1 cellular context compared by ENCODE assay signal in genomic region chr2:241225545-241225944, GRCh38.
TF ChIP-seq lines count a peak whose summit lies in the region.

No MANE protein-coding gene starts in this region.

TF ChIP-seq in HepG2, 621 proteins besides CTCF, POLR2A, EP300 and RAD21 (continued from another document):
- TF ChIP-seq HNRNPL (IDR thresholded peaks at IDR 0.05; ENCODE audit: low read depth, low read length), result no peak
- TF ChIP-seq POLR2AphosphoS5 (IDR thresholded peaks at IDR 0.05; ENCODE audit: low read depth, low read length), result 0 out of 2 replicates have a peak, but pooled peaks have one; percentile 8
- no peak for TF ChIP-seq SMARCC2 (IDR thresholded peaks at IDR 0.05)
- peak; percentile 63; the same call in 1 of the 2 replicates for TF ChIP-seq ZBTB38 (CRISPR knock-in tag; IDR thresholded peaks at IDR 0.05)
- TF ChIP-seq NR2F2 (IDR thresholded peaks at IDR 0.05; ENCODE audit: borderline replicate concordance, low read depth), result 0 out of 2 replicates have a peak, but pooled peaks have one; percentile 6
- 0 out of 2 replicates have a peak, but pooled peaks have one; percentile 29 for TF ChIP-seq POLR2AphosphoS2 (IDR thresholded peaks at IDR 0.05; ENCODE audit: low read depth, low read length)
- TF ChIP-seq, protein P1, sequence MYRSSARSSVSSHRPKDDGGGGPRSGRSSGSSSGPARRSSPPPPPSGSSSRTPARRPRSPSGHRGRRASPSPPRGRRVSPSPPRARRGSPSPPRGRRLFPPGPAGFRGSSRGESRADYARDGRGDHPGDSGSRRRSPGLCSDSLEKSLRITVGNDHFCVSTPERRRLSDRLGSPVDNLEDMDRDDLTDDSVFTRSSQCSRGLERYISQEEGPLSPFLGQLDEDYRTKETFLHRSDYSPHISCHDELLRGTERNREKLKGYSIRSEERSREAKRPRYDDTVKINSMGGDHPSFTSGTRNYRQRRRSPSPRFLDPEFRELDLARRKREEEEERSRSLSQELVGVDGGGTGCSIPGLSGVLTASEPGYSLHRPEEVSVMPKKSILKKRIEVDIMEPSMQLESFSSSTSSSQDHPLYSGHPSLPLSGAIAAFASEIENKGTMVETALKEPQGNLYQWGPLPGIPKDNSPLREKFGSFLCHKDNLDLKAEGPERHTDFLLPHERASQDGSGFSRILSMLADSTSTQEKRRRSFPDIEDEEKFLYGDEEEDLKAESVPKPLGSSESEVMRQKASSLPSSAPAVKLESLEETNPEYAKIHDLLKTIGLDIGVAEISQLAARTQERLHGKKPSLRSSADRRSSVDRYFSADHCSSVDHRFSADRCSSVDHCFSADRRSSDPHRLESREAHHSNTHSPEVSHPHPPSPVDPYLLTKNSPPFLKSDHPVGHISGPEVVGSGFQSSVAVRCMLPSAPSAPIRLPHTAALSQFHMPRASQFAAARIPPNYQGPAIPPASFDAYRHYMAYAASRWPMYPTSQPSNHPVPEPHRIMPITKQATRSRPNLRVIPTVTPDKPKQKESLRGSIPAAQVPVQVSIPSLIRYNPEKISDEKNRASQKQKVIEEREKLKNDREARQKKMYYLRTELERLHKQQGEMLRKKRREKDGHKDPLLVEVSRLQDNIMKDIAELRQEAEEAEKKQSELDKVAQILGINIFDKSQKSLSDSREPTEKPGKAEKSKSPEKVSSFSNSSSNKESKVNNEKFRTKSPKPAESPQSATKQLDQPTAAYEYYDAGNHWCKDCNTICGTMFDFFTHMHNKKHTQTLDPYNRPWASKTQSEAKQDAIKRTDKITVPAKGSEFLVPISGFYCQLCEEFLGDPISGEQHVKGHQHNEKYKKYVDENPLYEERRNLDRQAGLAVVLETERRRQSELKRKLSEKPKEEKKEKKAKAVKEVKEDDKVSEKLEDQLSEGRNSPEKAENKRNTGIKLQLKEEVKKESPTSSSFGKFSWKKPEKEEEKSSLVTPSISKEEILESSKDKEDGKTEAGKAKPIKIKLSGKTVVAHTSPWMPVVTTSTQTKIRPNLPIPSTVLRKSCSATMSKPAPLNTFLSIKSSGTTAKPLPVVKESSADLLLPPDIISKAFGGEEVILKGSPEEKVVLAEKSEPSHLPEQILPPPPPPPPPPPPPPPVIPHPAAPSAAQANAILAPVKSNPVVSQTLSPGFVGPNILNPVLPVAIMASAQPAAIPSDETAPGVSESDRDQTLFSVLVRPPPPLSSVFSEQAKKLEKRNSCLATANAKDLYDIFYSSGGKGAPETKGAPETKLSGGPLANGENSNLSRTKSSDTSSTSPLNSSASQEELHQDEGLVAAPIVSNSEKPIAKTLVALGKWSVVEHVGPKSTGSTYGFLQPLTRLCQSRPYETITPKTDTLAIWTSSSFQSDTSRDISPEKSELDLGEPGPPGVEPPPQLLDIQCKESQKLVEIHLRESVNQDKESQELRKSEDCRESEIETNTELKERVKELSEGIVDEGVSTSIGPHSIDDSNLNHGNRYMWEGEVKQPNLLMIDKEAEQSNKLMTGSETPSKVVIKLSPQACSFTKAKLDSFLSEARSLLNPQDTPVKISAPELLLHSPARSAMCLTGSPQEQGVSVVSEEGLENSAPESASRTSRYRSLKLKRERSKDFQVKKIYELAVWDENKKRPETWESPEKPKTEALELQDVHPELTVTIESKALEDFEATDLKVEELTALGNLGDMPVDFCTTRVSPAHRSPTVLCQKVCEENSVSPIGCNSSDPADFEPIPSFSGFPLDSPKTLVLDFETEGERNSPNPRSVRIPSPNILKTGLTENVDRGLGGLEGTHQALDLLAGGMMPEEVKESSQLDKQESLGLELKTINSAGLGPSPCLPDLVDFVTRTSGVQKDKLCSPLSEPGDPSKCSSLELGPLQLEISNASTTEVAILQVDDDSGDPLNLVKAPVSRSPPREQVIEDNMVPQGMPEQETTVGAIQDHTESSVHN (CRISPR knock-in tag; IDR thresholded peaks at IDR 0.05), result 0 out of 2 replicates have a peak, but pooled peaks have one; percentile 26
- peak; percentile 87 for TF ChIP-seq AGO2 (optimal IDR thresholded peaks at IDR 0.05; ENCODE audit: low read depth, low read length)
- no peak for TF ChIP-seq RBAK (CRISPR knock-in tag; IDR thresholded peaks at IDR 0.05)
- TF ChIP-seq ZNF430 (CRISPR knock-in tag; IDR thresholded peaks at IDR 0.05), result no peak
- TF ChIP-seq KAT7 (CRISPR knock-in tag; IDR thresholded peaks at IDR 0.05; ENCODE audit: borderline replicate concordance), result no peak
- TF ChIP-seq ZNF432 (CRISPR knock-in tag; IDR thresholded peaks at IDR 0.05; ENCODE audit: borderline replicate concordance), result no peak
- TF ChIP-seq, protein P2, sequence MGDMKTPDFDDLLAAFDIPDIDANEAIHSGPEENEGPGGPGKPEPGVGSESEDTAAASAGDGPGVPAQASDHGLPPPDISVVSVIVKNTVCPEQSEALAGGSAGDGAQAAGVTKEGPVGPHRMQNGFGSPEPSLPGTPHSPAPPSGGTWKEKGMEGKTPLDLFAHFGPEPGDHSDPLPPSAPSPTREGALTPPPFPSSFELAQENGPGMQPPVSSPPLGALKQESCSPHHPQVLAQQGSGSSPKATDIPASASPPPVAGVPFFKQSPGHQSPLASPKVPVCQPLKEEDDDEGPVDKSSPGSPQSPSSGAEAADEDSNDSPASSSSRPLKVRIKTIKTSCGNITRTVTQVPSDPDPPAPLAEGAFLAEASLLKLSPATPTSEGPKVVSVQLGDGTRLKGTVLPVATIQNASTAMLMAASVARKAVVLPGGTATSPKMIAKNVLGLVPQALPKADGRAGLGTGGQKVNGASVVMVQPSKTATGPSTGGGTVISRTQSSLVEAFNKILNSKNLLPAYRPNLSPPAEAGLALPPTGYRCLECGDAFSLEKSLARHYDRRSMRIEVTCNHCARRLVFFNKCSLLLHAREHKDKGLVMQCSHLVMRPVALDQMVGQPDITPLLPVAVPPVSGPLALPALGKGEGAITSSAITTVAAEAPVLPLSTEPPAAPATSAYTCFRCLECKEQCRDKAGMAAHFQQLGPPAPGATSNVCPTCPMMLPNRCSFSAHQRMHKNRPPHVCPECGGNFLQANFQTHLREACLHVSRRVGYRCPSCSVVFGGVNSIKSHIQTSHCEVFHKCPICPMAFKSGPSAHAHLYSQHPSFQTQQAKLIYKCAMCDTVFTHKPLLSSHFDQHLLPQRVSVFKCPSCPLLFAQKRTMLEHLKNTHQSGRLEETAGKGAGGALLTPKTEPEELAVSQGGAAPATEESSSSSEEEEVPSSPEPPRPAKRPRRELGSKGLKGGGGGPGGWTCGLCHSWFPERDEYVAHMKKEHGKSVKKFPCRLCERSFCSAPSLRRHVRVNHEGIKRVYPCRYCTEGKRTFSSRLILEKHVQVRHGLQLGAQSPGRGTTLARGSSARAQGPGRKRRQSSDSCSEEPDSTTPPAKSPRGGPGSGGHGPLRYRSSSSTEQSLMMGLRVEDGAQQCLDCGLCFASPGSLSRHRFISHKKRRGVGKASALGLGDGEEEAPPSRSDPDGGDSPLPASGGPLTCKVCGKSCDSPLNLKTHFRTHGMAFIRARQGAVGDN (CRISPR knock-in tag; IDR thresholded peaks at IDR 0.05), result peak; percentile 33
